In genomic region chr2:64606495-64607363, GRCh38 we compare ENCODE assay signal across 8 cellular contexts. TPM values are rescaled to one million over a fixed set of nuclear protein-coding genes. Genes with fewer than 3 reads are reported as not detected.
DNase-seq lines count a peak whose midpoint lies in the region; ATAC-seq, FAIRE-seq and TF ChIP-seq lines count a peak whose summit lies in the region.

No MANE protein-coding gene starts in this region.

- H3K36me3 ChIP-seq in PC-9 (ENCODE audit: low read depth) (no peaks in the 10 kb centered on the region), right atrium auricular region (no peaks in the 10 kb centered on the region), spleen (no peaks in the 10 kb centered on the region)

- H3K9me3 ChIP-seq in PC-9 (ENCODE audit: insufficient read depth, low read depth) (0 out of 2 replicates have a peak, but pooled peaks cover 4% of the 10 kb centered on the region), right atrium auricular region (no peaks in the 10 kb centered on the region), spleen (peaks cover 0 to 5% (median 0%) of the 10 kb centered on the region in 8 donors)

- H4K20me1 ChIP-seq in PC-9 (ENCODE audit: insufficient read depth), result no peaks in the 10 kb centered on the region

- no peak for TF ChIP-seq POLR2A in spleen (IDR thresholded peaks at IDR 0.05)

- intact Hi-C loops in PC-9 (cut with micrococcal nuclease; ENCODE audit: unreplicated experiment) (loop anchor here (1.0 to 2.0 kb wide), 6 partner anchors 38 to 258 kb away; partner anchors contain the start of gene SERTAD2), spleen (cut with DNase I; ENCODE audit: low total_unique reads) (no loop called here)

- H3K79me2 ChIP-seq in PC-9 (ENCODE audit: low read depth), result no peaks in the 10 kb centered on the region

- POLR2A ChIA-PET in PC-9 (lab: Charles Lee; ENCODE audit: unreplicated experiment), result interaction anchor here (0.6 to 1.3 kb wide), 6 partner anchors 11 to 265 kb away, joined by 3 to 13 read pairs (median 4); no protein-coding TSS in a partner anchor

- peaks cover 28% of the 10 kb centered on the region for H3F3A ChIP-seq in PC-9 (ENCODE audit: insufficient read depth, low read depth)

- ATAC-seq in HG02870 (IDR thresholded peaks at IDR 0.05; ENCODE audit: unreplicated experiment), result peak; percentile 88

- CTCF ChIA-PET in PC-9 (lab: Charles Lee), result interaction anchor here (0.6 to 2.0 kb wide), 8 partner anchors 39 to 276 kb away, joined by 3 to 12 read pairs (median 4); no protein-coding TSS in a partner anchor

- H3K4me3 ChIP-seq in PC-9, result no peak overlapping the region; the same call in 1 of the 2 replicates
- H3K4me3 ChIP-seq in right atrium auricular region, result peak overlapping the region in 1 of 2 donors; percentile 21
- H3K4me3 ChIP-seq in spleen, result peak overlapping the region in 6 of 8 donors; percentile 6 to 74 (median 20)

- BruUV-seq in PC-9 (replicated peaks; lab: Mats Ljungman, UMichigan), result TSS peak; percentile 41

- H3K4me2 ChIP-seq in PC-9, result peak overlapping the region; percentile 72

- H3K27ac ChIP-seq in PC-9, result peak overlapping the region; percentile 92
- H3K27ac ChIP-seq in right atrium auricular region, result peak overlapping the region in 1 of 2 donors; percentile 24
- H3K27ac ChIP-seq in spleen, result peak overlapping the region; percentile 26 to 86 (median 75)

- WGBS in spleen, 5 donors, result 34 to 50% (median 42%) methylated on average over 18 to 21 of the region's 21 CpGs

- peak; percentile 95 for FAIRE-seq in GM18507 (lab: Jason Lieb, UNC)

- TF ChIP-seq CTCF in PC-9 (conservative IDR thresholded peaks at IDR 0.05) (no peak), right atrium auricular region (IDR thresholded peaks at IDR 0.05) (no peak), spleen (IDR thresholded peaks at IDR 0.05 in 8 of 11, conservative IDR thresholded peaks at IDR 0.05 in 3 of 11) (peak in 1 of 11 experiments; percentile 16)

- no peaks in the 10 kb centered on the region for H3K9me2 ChIP-seq in PC-9 (ENCODE audit: insufficient read depth)

- peaks cover 43% of the 10 kb centered on the region for H3K4me1 ChIP-seq in PC-9 (replicated peaks; ENCODE audit: insufficient read depth)
- H3K4me1 ChIP-seq in right atrium auricular region, result peaks cover 0 to 14% of the 10 kb centered on the region in 2 donors
- peaks cover 10 to 37% (median 30%) of the 10 kb centered on the region in 6 donors for H3K4me1 ChIP-seq in spleen

- H3K27me3 ChIP-seq in PC-9 (ENCODE audit: insufficient read depth, low read depth) (no peaks in the 10 kb centered on the region), right atrium auricular region (no peaks in the 10 kb centered on the region), spleen (replicated peaks in 1 of 7) (no peaks in the 10 kb centered on the region)

- DNase-seq in GM18507 (ENCODE audit: extremely low spot score, insufficient read length, low read depth) (peak; percentile 87), PC-9 (peak; percentile 80 to 98), right atrium auricular region (ENCODE audit: low spot score) (peak; percentile 97), spleen (peak; percentile 96), SHP77 treated with DMSO at 0.1 percent for 48 hours (lab: John Stamatoyannopoulos, UW) (no peak), D341Med (ENCODE audit: low spot score) (no peak)
- DNase-seq in activated gamma-delta T cell treated with anti-CD3 and anti-CD28 coated beads, Interleukin-2, amount 50 U/mL, for 16 hours (ENCODE audit: low read depth), result peak; percentile 71

- H2AFZ ChIP-seq in PC-9, result no peak overlapping the region

RNA-seq across cellular contexts. Expression of gene SERTAD2, which starts 47.0 kb away (rescaled TPM):
- 27.3 and 31.4 TPM in 2 replicates for total RNA-seq in PC-9 (2021)
- 10 to 100 TPM; 15.8 to 22.2 TPM for total RNA-seq in right atrium auricular region
- 10 to 100 TPM; 31.2 to 61.4 (median 43.3) TPM for total RNA-seq in spleen
- 10 to 100 TPM; 10.4 to 16.9 (median 13.6) TPM for polyA plus RNA-seq in spleen

Comparison
In these comparisons a context has a peak if more than half of its experiments do, and no peak if none do; other contexts are left out.
1. DNase-seq: peak in GM18507 (single experiment), PC-9 (2 of 2), activated gamma-delta T cell treated with anti-CD3 and anti-CD28 coated beads, Interleukin-2, amount 50 U/mL, for 16 hours (single experiment), right atrium auricular region (single experiment) and spleen (single experiment); none in SHP77 treated with DMSO at 0.1 percent for 48 hours (single experiment) and D341Med (single experiment).